21 cellular contexts compared by ENCODE assay signal in the genomic region with DNA sequence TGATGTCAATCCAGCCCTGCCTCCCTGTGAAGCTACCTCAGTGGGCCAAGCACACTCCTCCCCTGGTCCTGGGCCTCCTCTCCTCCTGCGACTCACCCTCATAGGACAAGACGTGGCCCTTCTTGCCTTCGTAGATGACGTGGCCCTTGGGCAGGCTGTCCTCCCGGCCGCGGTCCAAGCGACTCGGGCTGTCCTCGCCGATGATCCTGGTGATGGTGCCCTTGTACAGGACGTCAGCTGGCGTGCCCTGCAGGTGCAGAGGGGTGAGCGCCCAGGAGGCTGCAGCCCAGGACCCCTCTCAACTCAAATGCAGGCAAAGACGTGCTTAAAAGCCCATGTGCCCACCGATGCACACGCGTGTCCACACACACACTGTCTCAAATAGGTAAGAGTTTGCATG. TPM values are rescaled to one million over a fixed set of nuclear protein-coding genes. Genes with fewer than 3 reads are reported as not detected.
A peak's percentile ranks its signal among the peaks of the same experiment; 100 is the strongest.
DNase-seq lines count a peak whose midpoint lies in the region; ATAC-seq, FAIRE-seq and TF ChIP-seq lines count a peak whose summit lies in the region.
"Had no signal": no experiment of that assay in that cellular context is flagged by ENCODE, and none has a peak within 500 bp of the region (broad histone marks: within the 10 kb centered on the region; RNA-seq: fewer than 3 reads in every experiment).

No MANE protein-coding gene starts in this region.

- H3K9ac ChIP-seq in astrocyte (ENCODE audit: low read length), result no peak overlapping the region

- DNase-seq in activated naive CD4-positive, alpha-beta T cell treated with anti-CD3 and anti-CD28 coated beads, Interleukin-2, amount 50 U/mL, for 16 hours, result no peak
- DNase-seq in astrocyte (ENCODE audit: low read depth) (no peak), osteocyte (ENCODE audit: extremely low spot score, unreplicated experiment) (no peak), NCI-H526 (lab: John Stamatoyannopoulos, UW) (no peak)
- DNase-seq: ACHN; C1 segment of cervical spinal cord; Calu3; CD4-positive, alpha-beta memory T cell; COR-L47; DMS53; DMS79 treated with DMSO at 0.1 percent for 48 hours; GF-D8; GOT3 had no signal

- no peak overlapping the region for H2AFZ ChIP-seq in astrocyte (ENCODE audit: low read depth, low read length)

- no peak overlapping the region for H3K4me3 ChIP-seq in astrocyte (ENCODE audit: insufficient read depth, low read depth, low read length)
- H3K4me3 ChIP-seq: HAP-1 had no signal

- H3K4me1 Mint-ChIP-seq in activated naive CD4-positive, alpha-beta T cell treated with anti-CD3 and anti-CD28 coated beads, Interleukin-2, amount 50 U/mL, for 24 hours, result no peaks in the 10 kb centered on the region
- no peaks in the 10 kb centered on the region for H3K4me1 Mint-ChIP-seq in astrocyte (ENCODE audit: low read depth, unreplicated experiment)
- H3K4me1 Mint-ChIP-seq in osteocyte (ENCODE audit: unreplicated experiment), result peaks cover 10% of the 10 kb centered on the region

- no peak overlapping the region for H3K27ac ChIP-seq in astrocyte (ENCODE audit: low read depth, low read length)
- H3K27ac ChIP-seq: 22Rv1 had no signal

- TF ChIP-seq CTCF in astrocyte (IDR thresholded peaks at IDR 0.05; ENCODE audit: insufficient read depth, low read depth, low read length), result no peak
- no peak for TF ChIP-seq CTCF in osteocyte (IDR thresholded peaks at IDR 0.05)

- no peak overlapping the region for H3K4me3 Mint-ChIP-seq in activated naive CD4-positive, alpha-beta T cell treated with anti-CD3 and anti-CD28 coated beads, Interleukin-2, amount 50 U/mL, for 24 hours
- H3K4me3 Mint-ChIP-seq in astrocyte (ENCODE audit: unreplicated experiment) (peak overlapping the region; percentile 27), osteocyte (ENCODE audit: unreplicated experiment) (no peak overlapping the region)
- H3K4me3 Mint-ChIP-seq: CD4-positive, alpha-beta memory T cell had no signal

- H3K36me3 ChIP-seq in astrocyte (ENCODE audit: insufficient read depth, low read length), result peaks cover 70% of the 10 kb centered on the region

- peaks cover 46% of the 10 kb centered on the region for H3K79me2 ChIP-seq in astrocyte (ENCODE audit: insufficient read depth, low read length)

- H4K20me1 ChIP-seq in astrocyte (ENCODE audit: insufficient read depth, low read length), result peaks cover 98% of the 10 kb centered on the region

- H3K27me3 Mint-ChIP-seq in activated naive CD4-positive, alpha-beta T cell treated with anti-CD3 and anti-CD28 coated beads, Interleukin-2, amount 50 U/mL, for 24 hours, result no peaks in the 10 kb centered on the region
- H3K27me3 Mint-ChIP-seq in astrocyte (ENCODE audit: low read depth, unreplicated experiment), result no peaks in the 10 kb centered on the region
- H3K27me3 Mint-ChIP-seq in osteocyte (ENCODE audit: unreplicated experiment), result no peaks in the 10 kb centered on the region
- H3K27me3 Mint-ChIP-seq: CD4-positive, alpha-beta memory T cell had no signal

- no peak for FAIRE-seq in astrocyte (lab: Jason Lieb, UNC)
- FAIRE-seq: A204.1, GM12891, GM18507, H54 had no signal

- H3K27me3 ChIP-seq in astrocyte (ENCODE audit: insufficient read depth, low read length), result no peaks in the 10 kb centered on the region

- H3K9me3 Mint-ChIP-seq in activated naive CD4-positive, alpha-beta T cell treated with anti-CD3 and anti-CD28 coated beads, Interleukin-2, amount 50 U/mL, for 24 hours, result no peaks in the 10 kb centered on the region
- H3K9me3 Mint-ChIP-seq in astrocyte (ENCODE audit: unreplicated experiment), result no peaks in the 10 kb centered on the region
- H3K9me3 Mint-ChIP-seq in osteocyte (ENCODE audit: unreplicated experiment), result no peaks in the 10 kb centered on the region
- H3K9me3 Mint-ChIP-seq: CD4-positive, alpha-beta memory T cell had no signal

- H3K27ac Mint-ChIP-seq in activated naive CD4-positive, alpha-beta T cell treated with anti-CD3 and anti-CD28 coated beads, Interleukin-2, amount 50 U/mL, for 24 hours, result peak overlapping the region; percentile 11
- H3K27ac Mint-ChIP-seq in astrocyte (ENCODE audit: unreplicated experiment), result no peak overlapping the region
- peak overlapping the region; percentile 47 for H3K27ac Mint-ChIP-seq in osteocyte (ENCODE audit: unreplicated experiment)
- H3K27ac Mint-ChIP-seq: CD4-positive, alpha-beta memory T cell had no signal

- no peaks in the 10 kb centered on the region for H3K9me3 ChIP-seq in astrocyte (ENCODE audit: insufficient read depth, low read depth, low read length)
- H3K9me3 ChIP-seq: HAP-1 had no signal

- H3K4me1 ChIP-seq in astrocyte (ENCODE audit: insufficient read depth, low read length), result no peaks in the 10 kb centered on the region
- H3K4me1 ChIP-seq: HAP-1 had no signal

- ATAC-seq in GM21717 (IDR thresholded peaks at IDR 0.05; ENCODE audit: unreplicated experiment), result no peak

- H3K4me2 ChIP-seq in astrocyte (ENCODE audit: low read length), result no peak overlapping the region

- H3K36me3 Mint-ChIP-seq in activated naive CD4-positive, alpha-beta T cell treated with anti-CD3 and anti-CD28 coated beads, Interleukin-2, amount 50 U/mL, for 24 hours, result peaks cover 4% of the 10 kb centered on the region
- peaks cover 2% of the 10 kb centered on the region for H3K36me3 Mint-ChIP-seq in astrocyte (ENCODE audit: low read depth, unreplicated experiment)
- H3K36me3 Mint-ChIP-seq in osteocyte (ENCODE audit: unreplicated experiment), result peaks cover 34% of the 10 kb centered on the region

RNA-seq across cellular contexts. Expression of a gene that starts 55.6 kb away (rescaled TPM):
- total RNA-seq in astrocyte, result 1.8 and 2.8 TPM in 2 replicates
- 0.91 and 1.4 TPM in 2 replicates for total RNA-seq in osteocyte
- total RNA-seq: Calu3; CD4-positive, alpha-beta memory T cell had no signal
